Comparison of ENCODE assay signal across 25 cellular contexts in genomic region chr3:64000446-64001055, GRCh38. TPM values are rescaled to one million over a fixed set of nuclear protein-coding genes. Genes with fewer than 3 reads are reported as not detected.
DNase-seq lines count a peak whose midpoint lies in the region; ATAC-seq and TF ChIP-seq lines count a peak whose summit lies in the region.
"Had no signal": no experiment of that assay in that cellular context is flagged by ENCODE, and none has a peak within 500 bp of the region (broad histone marks: within the 10 kb centered on the region; RNA-seq: fewer than 3 reads in every experiment).

No MANE protein-coding gene starts in this region.

- BruUV-seq in PC-3 (replicated peaks; lab: Mats Ljungman, UMichigan), result no TSS peak

- POLR2A ChIA-PET in WTC11 (lab: Charles Lee), result no interaction called here
- POLR2A ChIA-PET in PC-3 (lab: Charles Lee; ENCODE audit: unreplicated experiment), result no interaction called here

- intact Hi-C loops in mucosa of descending colon (cut with DNase I, micrococcal nuclease), result no loop called here
- intact Hi-C loops in PC-3 (cut with micrococcal nuclease), result no loop called here

- H3K4me3 ChIP-seq in GM23338, result no peak overlapping the region
- no peak overlapping the region for H3K4me3 ChIP-seq in mucosa of descending colon
- H3K4me3 ChIP-seq in PC-3 (ENCODE audit: low read length), result no peak overlapping the region
- H3K4me3 ChIP-seq: BLaER1, uterus had no signal

- H2AFZ ChIP-seq in GM23338, result no peak overlapping the region
- H2AFZ ChIP-seq in PC-3 (ENCODE audit: low read length), result no peak overlapping the region

- peaks cover 4% of the 10 kb centered on the region; the same call in 1 of the 2 replicates for H3K36me3 ChIP-seq in GM23338 (ENCODE audit: insufficient read depth)
- peaks cover 6% of the 10 kb centered on the region for H3K36me3 ChIP-seq in mucosa of descending colon (ENCODE audit: low read depth)
- no peaks in the 10 kb centered on the region for H3K36me3 ChIP-seq in PC-3 (ENCODE audit: low read depth, low read length)
- H3K36me3 ChIP-seq: uterus had no signal

- H3K27ac Mint-ChIP-seq in activated naive CD4-positive, alpha-beta T cell treated with anti-CD3 and anti-CD28 coated beads, Interleukin-2, amount 50 U/mL, for 24 hours, result peak overlapping the region; percentile 52
- H3K27ac Mint-ChIP-seq in activated naive CD4-positive, alpha-beta T cell treated with anti-CD3 and anti-CD28 coated beads, Interleukin-2, amount 50 U/mL, for 72 hours, result peak overlapping the region in 1 of 2 donors; percentile 31
- H3K27ac Mint-ChIP-seq in GM23338 (peak overlapping the region; percentile 48), WTC11 (peak overlapping the region; percentile 94), nephron (peak overlapping the region; percentile 27 to 95 (median 86))
- H3K27ac Mint-ChIP-seq: dendritic cell treated with granulocyte-macrophage colony-stimulating factor and Interleukin-4, amounts not matched to agents 40 ng/mL and 50 ng/mL, for 4 days; mesothelial cell of epicardium; progenitor cell of endocrine pancreas had no signal

- no peaks in the 10 kb centered on the region for H3K27me3 Mint-ChIP-seq in activated naive CD4-positive, alpha-beta T cell treated with anti-CD3 and anti-CD28 coated beads, Interleukin-2, amount 50 U/mL, for 24 hours
- no peaks in the 10 kb centered on the region for H3K27me3 Mint-ChIP-seq in GM23338 (ENCODE audit: insufficient read depth, low read depth, poor library complexity)
- no peaks in the 10 kb centered on the region for H3K27me3 Mint-ChIP-seq in WTC11 (ENCODE audit: low read depth)
- no peaks in the 10 kb centered on the region for H3K27me3 Mint-ChIP-seq in nephron (ENCODE audit: low read depth)
- H3K27me3 Mint-ChIP-seq: dendritic cell treated with granulocyte-macrophage colony-stimulating factor and Interleukin-4, amounts not matched to agents 40 ng/mL and 50 ng/mL, for 4 days; progenitor cell of endocrine pancreas had no signal

- H3K27me3 ChIP-seq in GM23338 (ENCODE audit: insufficient read depth) (no peaks in the 10 kb centered on the region), PC-3 (ENCODE audit: low read length) (no peaks in the 10 kb centered on the region)
- H3K27me3 ChIP-seq: BLaER1, uterus had no signal

- H3K4me1 ChIP-seq in GM23338 (ENCODE audit: insufficient read depth), result peaks cover 20% of the 10 kb centered on the region
- no peaks in the 10 kb centered on the region for H3K4me1 ChIP-seq in mucosa of descending colon (ENCODE audit: low read depth)
- H3K4me1 ChIP-seq in PC-3 (ENCODE audit: insufficient read depth, low read length), result no peaks in the 10 kb centered on the region
- H3K4me1 ChIP-seq: BLaER1, uterus had no signal

- no peaks in the 10 kb centered on the region for H3K9me3 Mint-ChIP-seq in activated naive CD4-positive, alpha-beta T cell treated with anti-CD3 and anti-CD28 coated beads, Interleukin-2, amount 50 U/mL, for 24 hours
- H3K9me3 Mint-ChIP-seq in activated naive CD4-positive, alpha-beta T cell treated with anti-CD3 and anti-CD28 coated beads, Interleukin-2, amount 50 U/mL, for 72 hours, result no peaks in the 10 kb centered on the region
- no peaks in the 10 kb centered on the region for H3K9me3 Mint-ChIP-seq in GM23338
- no peaks in the 10 kb centered on the region for H3K9me3 Mint-ChIP-seq in WTC11
- no peaks in the 10 kb centered on the region for H3K9me3 Mint-ChIP-seq in nephron
- H3K9me3 Mint-ChIP-seq: dendritic cell treated with granulocyte-macrophage colony-stimulating factor and Interleukin-4, amounts not matched to agents 40 ng/mL and 50 ng/mL, for 4 days; mesothelial cell of epicardium; neural crest cell had no signal

- H3K9me3 ChIP-seq in mucosa of descending colon (no peaks in the 10 kb centered on the region), PC-3 (ENCODE audit: low read length) (no peaks in the 10 kb centered on the region)
- H3K9me3 ChIP-seq: BLaER1, uterus had no signal

- no peaks in the 10 kb centered on the region for H3K79me2 ChIP-seq in GM23338 (replicated peaks; ENCODE audit: insufficient read depth)
- no peaks in the 10 kb centered on the region for H3K79me2 ChIP-seq in PC-3 (ENCODE audit: low read length)

- H3K4me1 Mint-ChIP-seq in activated naive CD4-positive, alpha-beta T cell treated with anti-CD3 and anti-CD28 coated beads, Interleukin-2, amount 50 U/mL, for 24 hours, result peaks cover 42% of the 10 kb centered on the region
- H3K4me1 Mint-ChIP-seq in GM23338, result peaks cover 24% of the 10 kb centered on the region
- H3K4me1 Mint-ChIP-seq in WTC11, result peaks cover 23% of the 10 kb centered on the region
- H3K4me1 Mint-ChIP-seq in nephron, result no peaks in the 10 kb centered on the region

- no peak overlapping the region for H3K4me3 Mint-ChIP-seq in activated naive CD4-positive, alpha-beta T cell treated with anti-CD3 and anti-CD28 coated beads, Interleukin-2, amount 50 U/mL, for 24 hours
- H3K4me3 Mint-ChIP-seq in GM23338, result no peak overlapping the region
- no peak overlapping the region; the same call in 1 of the 2 replicates for H3K4me3 Mint-ChIP-seq in WTC11
- H3K4me3 Mint-ChIP-seq in nephron, result peak overlapping the region in 2 of 3 experiments; percentile 13 to 14
- H3K4me3 Mint-ChIP-seq: dendritic cell treated with granulocyte-macrophage colony-stimulating factor and Interleukin-4, amounts not matched to agents 40 ng/mL and 50 ng/mL, for 4 days; mesothelial cell of epicardium; neural crest cell had no signal

- DNase-seq in activated naive CD4-positive, alpha-beta T cell treated with anti-CD3 and anti-CD28 coated beads, Interleukin-2, amount 50 U/mL, for 72 hours (ENCODE audit: low spot score in 2 of 2), result no peak
- DNase-seq in GM23338 (ENCODE audit: low spot score) (peak; percentile 41), WTC11 (ENCODE audit: low spot score) (no peak), mucosa of descending colon (no peak), PC-3 (no peak)
- DNase-seq: ACHN; activated effector memory CD4-positive, alpha-beta T cell treated with anti-CD3 and anti-CD28 coated beads, Interleukin-2, amount 50 U/mL, for 16 hours; amygdala; H7; KG1; NCI-H1694 treated with DMSO at 0.1 percent for 48 hours; NCI-H226; NCI-H748 treated with DMSO at 0.1 percent for 48 hours; OCI-M1; SHP77; T-helper 1 cell; uterus had no signal

- H3K36me3 Mint-ChIP-seq in activated naive CD4-positive, alpha-beta T cell treated with anti-CD3 and anti-CD28 coated beads, Interleukin-2, amount 50 U/mL, for 24 hours, result peaks cover 18% of the 10 kb centered on the region
- H3K36me3 Mint-ChIP-seq in activated naive CD4-positive, alpha-beta T cell treated with anti-CD3 and anti-CD28 coated beads, Interleukin-2, amount 50 U/mL, for 72 hours, result peaks cover 6 to 30% of the 10 kb centered on the region in 2 donors
- H3K36me3 Mint-ChIP-seq in GM23338 (ENCODE audit: low read depth), result peaks cover 18% of the 10 kb centered on the region
- H3K36me3 Mint-ChIP-seq in WTC11, result peaks cover 21% of the 10 kb centered on the region
- peaks cover 59% of the 10 kb centered on the region for H3K36me3 Mint-ChIP-seq in nephron (ENCODE audit: low read depth)

- H3K9me2 ChIP-seq in GM23338 (ENCODE audit: insufficient read depth) (no peaks in the 10 kb centered on the region), PC-3 (replicated peaks; ENCODE audit: low read length) (no peaks in the 10 kb centered on the region)

- peak overlapping the region; percentile 20; the same call in 1 of the 2 replicates for H3K4me2 ChIP-seq in GM23338
- H3K4me2 ChIP-seq in PC-3 (ENCODE audit: low read length), result no peak overlapping the region
- H3K4me2 ChIP-seq: BLaER1 had no signal

- no peak for ATAC-seq in activated naive CD4-positive, alpha-beta T cell treated with anti-CD3 and anti-CD28 coated beads, Interleukin-2, amount 50 U/mL, for 72 hours
- peak; percentile 82 for ATAC-seq in GM23338
- ATAC-seq in WTC11, result peak; percentile 86
- no peak for ATAC-seq in mucosa of descending colon
- no peak for ATAC-seq in PC-3
- ATAC-seq in GM18520 (IDR thresholded peaks at IDR 0.05; ENCODE audit: unreplicated experiment), result no peak

- H3K27ac ChIP-seq in GM23338 (ENCODE audit: low read depth) (peak overlapping the region; percentile 46; the same call in 1 of the 2 replicates), PC-3 (ENCODE audit: low read length) (no peak overlapping the region)
- H3K27ac ChIP-seq: BLaER1, uterus had no signal

- TF ChIP-seq CTCF in GM23338 (conservative IDR thresholded peaks at IDR 0.05; ENCODE audit: low read depth in 2 of 2) (no peak), WTC11 (IDR thresholded peaks at IDR 0.05) (no peak), nephron (IDR thresholded peaks at IDR 0.05; ENCODE audit: unreplicated experiment in 3 of 3) (no peak), mucosa of descending colon (IDR thresholded peaks at IDR 0.05) (no peak), PC-3 (conservative IDR thresholded peaks at IDR 0.05; ENCODE audit: low read depth, low read length) (no peak)

- H4K20me1 ChIP-seq in GM23338 (replicated peaks; ENCODE audit: insufficient read depth) (no peaks in the 10 kb centered on the region), PC-3 (ENCODE audit: low read length) (no peaks in the 10 kb centered on the region)

- H3F3A ChIP-seq in GM23338 (replicated peaks; ENCODE audit: low read depth), result no peaks in the 10 kb centered on the region
- H3F3A ChIP-seq in PC-3 (ENCODE audit: low read length, unreplicated experiment), result no peaks in the 10 kb centered on the region

- CTCF ChIA-PET in WTC11 (lab: Charles Lee) (no interaction called here), PC-3 (lab: Charles Lee) (no interaction called here)

- no peak overlapping the region for H3K9ac ChIP-seq in PC-3 (ENCODE audit: low read length)
- H3K9ac ChIP-seq: BLaER1 had no signal

TF ChIP-seq in GM23338, 12 proteins besides CTCF, POLR2A, EP300 and RAD21 (continues in another document):
- no peak for TF ChIP-seq STAT1 (IDR thresholded peaks at IDR 0.05; ENCODE audit: unreplicated experiment)
- TF ChIP-seq EZH2phosphoT487 (IDR thresholded peaks at IDR 0.05; ENCODE audit: unreplicated experiment), result no peak
- no peak for TF ChIP-seq ZNF331 (CRISPR knock-in tag; IDR thresholded peaks at IDR 0.05; ENCODE audit: low read depth)

TF ChIP-seq in WTC11, 78 proteins besides CTCF, POLR2A, EP300 and RAD21:
- no peak for TF ChIP-seq PRRX2 (CRISPR knock-in tag; IDR thresholded peaks at IDR 0.05)

RNA-seq across cellular contexts. Expression of gene PSMD6, which starts 22.7 kb away (rescaled TPM):
- 100 to 1,000 TPM in 1 of 2 donors, 10 to 100 TPM in 1; 87.1 to 166 TPM for total RNA-seq in activated naive CD4-positive, alpha-beta T cell treated with anti-CD3 and anti-CD28 coated beads, Interleukin-2, amount 50 U/mL, for 72 hours
- 98.1 and 108 TPM in 2 replicates for total RNA-seq in GM23338 (2014; rRNA removed; shearing (Covaris generic))
- polyA plus RNA-seq in GM23338 (2016; fragmentation: Nextera tagmentation; extraction: Ambion mirVana), result 195 and 205 TPM in 2 replicates
- 89.8 to 105 TPM (median 92.0 TPM) in 3 replicates for total RNA-seq in WTC11 (2021)
- 10 to 100 TPM; 39.1 to 61.8 (median 57.5) TPM for total RNA-seq in mucosa of descending colon
- 73.2 and 80.7 TPM in 2 replicates for total RNA-seq in PC-3 (2014; rRNA removed)

Comparison
In these comparisons a context has a peak if more than half of its experiments do, and no peak if none do; other contexts are left out.
1. H3K4me3 Mint-ChIP-seq: peak in nephron (2 of 3); none in activated naive CD4-positive, alpha-beta T cell treated with anti-CD3 and anti-CD28 coated beads, Interleukin-2, amount 50 U/mL, for 24 hours (single experiment), GM23338 (single experiment) and WTC11 (single experiment).
2. ATAC-seq: peak in GM23338 (single experiment) and WTC11 (single experiment); none in activated naive CD4-positive, alpha-beta T cell treated with anti-CD3 and anti-CD28 coated beads, Interleukin-2, amount 50 U/mL, for 72 hours (0 of 2), mucosa of descending colon (single experiment), PC-3 (single experiment) and GM18520 (single experiment).